ENCODE assay signal across 8 cellular contexts in genomic region chr9:126411225-126411947, GRCh38.
A peak's percentile ranks its signal among the peaks of the same experiment; 100 is the strongest.
DNase-seq lines count a peak whose midpoint lies in the region; ATAC-seq and TF ChIP-seq lines count a peak whose summit lies in the region.

No MANE protein-coding gene starts in this region.

- H3K4ac ChIP-seq in mesenchymal stem cell (ENCODE audit: low read depth in 1 of 2, low read length in 2 of 2) = no peak overlapping the region

- H3K79me1 ChIP-seq in mesenchymal stem cell (replicated peaks; ENCODE audit: low read length, poor library complexity, severe bottlenecking) = no peaks in the 10 kb centered on the region

- no peak for TF ChIP-seq EP300 in esophagus muscularis mucosa (IDR thresholded peaks at IDR 0.05)
- TF ChIP-seq EP300 in upper lobe of left lung (IDR thresholded peaks at IDR 0.05) = no peak

- no peak overlapping the region for H3K18ac ChIP-seq in mesenchymal stem cell (ENCODE audit: low read depth in 1 of 2, low read length in 2 of 2)

- no peak overlapping the region for H2BK5ac ChIP-seq in mesenchymal stem cell (ENCODE audit: low read depth, low read length, poor library complexity, severe bottlenecking)

- intact Hi-C loops in esophagus muscularis mucosa (cut with DNase I) = no loop called here

- no peak overlapping the region for H3K4me2 ChIP-seq in mesenchymal stem cell (ENCODE audit: low read length, poor library complexity, severe bottlenecking)

- H2BK120ac ChIP-seq in mesenchymal stem cell (ENCODE audit: low read depth, low read length) = no peak overlapping the region

- no peak overlapping the region for H3K14ac ChIP-seq in mesenchymal stem cell (ENCODE audit: low read length in 2 of 2)

- no peak overlapping the region for H3K4me3 ChIP-seq in mesenchymal stem cell (ENCODE audit: insufficient read depth in 1 of 2, low read depth in 1 of 2, low read length in 2 of 2)
- no peak overlapping the region for H3K4me3 ChIP-seq in esophagus muscularis mucosa
- H3K4me3 ChIP-seq in upper lobe of left lung = no peak overlapping the region

- H3K23ac ChIP-seq in mesenchymal stem cell (ENCODE audit: low read length in 2 of 2) = no peak overlapping the region

- no peak overlapping the region for H3K9ac ChIP-seq in mesenchymal stem cell (ENCODE audit: low read length)

- no peak overlapping the region for H4K8ac ChIP-seq in mesenchymal stem cell (ENCODE audit: low read length)

- DNase-seq in GM13977 (ENCODE audit: low spot score) (peak; percentile 79), NCI-H2107 (lab: John Stamatoyannopoulos, UW) (peak; percentile 37), fibroblast of gingiva (ENCODE audit: low read depth) (peak; percentile 22), mesenchymal stem cell (no peak), A172 (ENCODE audit: low spot score) (no peak), esophagus muscularis mucosa (ENCODE audit: extremely low spot score) (no peak), upper lobe of left lung (no peak)

- TF ChIP-seq POLR2A in esophagus muscularis mucosa (IDR thresholded peaks at IDR 0.05; ENCODE audit: low read depth) (no peak), upper lobe of left lung (IDR thresholded peaks at IDR 0.05) (no peak)

- no peak overlapping the region for H2BK15ac ChIP-seq in mesenchymal stem cell (ENCODE audit: low read depth, poor library complexity, severe bottlenecking)

- H2AFZ ChIP-seq in mesenchymal stem cell (ENCODE audit: low read depth, low read length) = no peak overlapping the region

- in situ Hi-C loops in GM13977 (cut with MboI; ENCODE audit: low pct_unique_long_range_greater_than_20kb, low sequenced_read_pairs, unreplicated experiment) = no loop called here

- H2AK5ac ChIP-seq in mesenchymal stem cell (ENCODE audit: low read length, severe bottlenecking) = no peak overlapping the region

- H3K36me3 ChIP-seq in mesenchymal stem cell (ENCODE audit: control insufficient read depth in 1 of 2, insufficient read depth in 2 of 2, low read depth in 1 of 2, low read length in 2 of 2) = peaks cover 0 to 11% of the 10 kb centered on the region in 2 experiments
- H3K36me3 ChIP-seq in esophagus muscularis mucosa = peaks cover 0 to 24% (median 15%) of the 10 kb centered on the region in 4 donors
- H3K36me3 ChIP-seq in upper lobe of left lung = peaks cover 0 to 27% (median 2%) of the 10 kb centered on the region in 4 donors

- H3K4me1 ChIP-seq in mesenchymal stem cell (ENCODE audit: control insufficient read depth, insufficient read depth, low read depth, low read length) = peaks cover 5% of the 10 kb centered on the region
- H3K4me1 ChIP-seq in esophagus muscularis mucosa = peaks cover 0 to 23% (median 8%) of the 10 kb centered on the region in 4 donors
- H3K4me1 ChIP-seq in upper lobe of left lung = peaks cover 0 to 4% (median 0%) of the 10 kb centered on the region in 4 donors

- H3K9me3 ChIP-seq in mesenchymal stem cell (ENCODE audit: control insufficient read depth, low read length) (no peaks in the 10 kb centered on the region), esophagus muscularis mucosa (no peaks in the 10 kb centered on the region), upper lobe of left lung (no peaks in the 10 kb centered on the region)

- ATAC-seq in GM21526 (IDR thresholded peaks at IDR 0.05; ENCODE audit: low FRiP score, unreplicated experiment) = peak; percentile 68
- ATAC-seq in upper lobe of left lung (ENCODE audit: low FRiP score in 2 of 2) = no peak

- H3K27ac ChIP-seq in mesenchymal stem cell (ENCODE audit: low read length, poor library complexity, severe bottlenecking) (no peak overlapping the region), esophagus muscularis mucosa (replicated peaks in 1 of 4) (no peak overlapping the region), upper lobe of left lung (peak overlapping the region in 1 of 4 donors; percentile 9)

- TF ChIP-seq CTCF in GM13977 (IDR thresholded peaks at IDR 0.05; ENCODE audit: extremely low read depth, insufficient read depth, missing control alignments) (no peak), esophagus muscularis mucosa (IDR thresholded peaks at IDR 0.05) (no peak), upper lobe of left lung (IDR thresholded peaks at IDR 0.05) (no peak)

- H2BK12ac ChIP-seq in mesenchymal stem cell (ENCODE audit: low read length in 2 of 2) = no peak overlapping the region

- WGBS in mesenchymal stem cell = 95% methylated on average over 11 of the region's 12 CpGs
- WGBS in esophagus muscularis mucosa = 92% methylated on average over 12 of the region's 12 CpGs
- 79 to 80% methylated on average over 12 of the region's 12 CpGs for WGBS in upper lobe of left lung, 2 donors

- no peaks in the 10 kb centered on the region for H3K27me3 ChIP-seq in mesenchymal stem cell (ENCODE audit: control insufficient read depth in 1 of 2, insufficient read depth in 1 of 2, low read length in 2 of 2)
- no peaks in the 10 kb centered on the region for H3K27me3 ChIP-seq in esophagus muscularis mucosa
- H3K27me3 ChIP-seq in upper lobe of left lung = no peaks in the 10 kb centered on the region

- no peak overlapping the region for H4K91ac ChIP-seq in mesenchymal stem cell (ENCODE audit: low read length)

Comparison
In these comparisons a context has a peak if more than half of its experiments do, and no peak if none do; other contexts are left out.
1. DNase-seq: peak in GM13977 (single experiment), NCI-H2107 (single experiment) and fibroblast of gingiva (single experiment); none in mesenchymal stem cell (single experiment), A172 (single experiment), esophagus muscularis mucosa (single experiment) and upper lobe of left lung (0 of 2).